In genomic region chr1:224490540-224491537, GRCh38 we compare ENCODE assay signal across 26 cellular contexts.
"Had no signal": no experiment of that assay in that cellular context is flagged by ENCODE, and none has a peak within 500 bp of the region (broad histone marks: within the 10 kb centered on the region; RNA-seq: fewer than 3 reads in every experiment).

No MANE protein-coding gene starts in this region.

- H3K4me1 ChIP-seq: adrenal gland, ascending aorta, right lobe of liver, suprapubic skin, tibial artery had no signal

- H3K27me3 ChIP-seq: adrenal gland, ascending aorta, foreskin keratinocyte, heart right ventricle, right lobe of liver, suprapubic skin, tibial artery had no signal

- H3K36me3 Mint-ChIP-seq: activated naive CD8-positive, alpha-beta T cell treated with anti-CD3 and anti-CD28 coated beads for 36 hours had no signal

- H3K4me1 Mint-ChIP-seq: neural crest cell had no signal

- DNase-seq: activated CD4-positive, alpha-beta T cell treated with anti-CD3 and anti-CD28 coated beads for 4 hours; activated CD4-positive, alpha-beta T cell treated with anti-CD3 and anti-CD28 coated beads, Interleukin-2, amount 50 U/mL, for 4 hours; activated effector memory CD4-positive, alpha-beta T cell treated with Interleukin-2 at 50 U/mL for 16 hours; activated naive CD4-positive, alpha-beta T cell treated with anti-CD3 and anti-CD28 coated beads for 36 hours; activated naive CD8-positive, alpha-beta T cell treated with anti-CD3 and anti-CD28 coated beads for 36 hours; activated T-cell treated with anti-CD3 and anti-CD28 coated beads for 4 hours; adrenal gland; foreskin keratinocyte; heart right ventricle; left ventricle myocardium superior; mammary epithelial cell; naive thymus-derived CD4-positive, alpha-beta T cell; occipital lobe; posterior cingulate gyrus; right lobe of liver; stimulated activated naive B cell treated with anti-CD40 and anti-IgM and Interleukin-4, amounts not matched to agents 10 μg/mL and 1 μg/mL and 100 μg/mL, for 72 hours; T-helper 1 cell; tibial artery had no signal

- H3K9me3 Mint-ChIP-seq: activated naive CD4-positive, alpha-beta T cell treated with anti-CD3 and anti-CD28 coated beads for 36 hours; activated naive CD8-positive, alpha-beta T cell treated with anti-CD3 and anti-CD28 coated beads for 36 hours; neural crest cell had no signal

- H3K36me3 ChIP-seq: adrenal gland, ascending aorta, heart right ventricle, right lobe of liver, suprapubic skin, tibial artery had no signal

- H3K4me3 ChIP-seq: adrenal gland, ascending aorta, coronary artery, heart right ventricle, right lobe of liver, skin epidermis, suprapubic skin, tibial artery had no signal

- H3K9me3 ChIP-seq: adrenal gland, ascending aorta, heart right ventricle, right lobe of liver, suprapubic skin, tibial artery had no signal

- H3K27ac Mint-ChIP-seq: activated naive CD4-positive, alpha-beta T cell treated with anti-CD3 and anti-CD28 coated beads for 36 hours; activated naive CD8-positive, alpha-beta T cell treated with anti-CD3 and anti-CD28 coated beads for 36 hours; brain; naive thymus-derived CD4-positive, alpha-beta T cell; stimulated activated naive B cell treated with anti-CD40 and anti-IgM and Interleukin-4, amounts not matched to agents 10 μg/mL and 1 μg/mL and 100 μg/mL, for 72 hours; T-helper 2 cell treated with Interferon-gamma antibody and Interleukin-4, amounts not matched to agents 5 μg/mL and 100 μg/mL, for 36 hours had no signal

- H3K4me3 Mint-ChIP-seq: activated naive CD4-positive, alpha-beta T cell treated with anti-CD3 and anti-CD28 coated beads for 36 hours; activated naive CD8-positive, alpha-beta T cell treated with anti-CD3 and anti-CD28 coated beads for 36 hours; brain; naive thymus-derived CD4-positive, alpha-beta T cell; neural crest cell; stimulated activated naive B cell treated with anti-CD40 and anti-IgM and Interleukin-4, amounts not matched to agents 10 μg/mL and 1 μg/mL and 100 μg/mL, for 72 hours; T-helper 2 cell treated with Interferon-gamma antibody and Interleukin-4, amounts not matched to agents 5 μg/mL and 100 μg/mL, for 36 hours had no signal

- H3K27ac ChIP-seq: adrenal gland, ascending aorta, coronary artery, foreskin keratinocyte, heart right ventricle, right lobe of liver, skin epidermis, suprapubic skin, tibial artery, VCaP had no signal

- ATAC-seq: foreskin keratinocyte; heart right ventricle; left ventricle myocardium superior; naive thymus-derived CD4-positive, alpha-beta T cell; right lobe of liver; stimulated activated naive B cell treated with anti-CD40 and anti-IgM and Interleukin-4, amounts not matched to agents 10 μg/mL and 1 μg/mL and 100 μg/mL, for 72 hours had no signal
